Comparison of ENCODE assay signal across 18 cellular contexts in the genomic region with DNA sequence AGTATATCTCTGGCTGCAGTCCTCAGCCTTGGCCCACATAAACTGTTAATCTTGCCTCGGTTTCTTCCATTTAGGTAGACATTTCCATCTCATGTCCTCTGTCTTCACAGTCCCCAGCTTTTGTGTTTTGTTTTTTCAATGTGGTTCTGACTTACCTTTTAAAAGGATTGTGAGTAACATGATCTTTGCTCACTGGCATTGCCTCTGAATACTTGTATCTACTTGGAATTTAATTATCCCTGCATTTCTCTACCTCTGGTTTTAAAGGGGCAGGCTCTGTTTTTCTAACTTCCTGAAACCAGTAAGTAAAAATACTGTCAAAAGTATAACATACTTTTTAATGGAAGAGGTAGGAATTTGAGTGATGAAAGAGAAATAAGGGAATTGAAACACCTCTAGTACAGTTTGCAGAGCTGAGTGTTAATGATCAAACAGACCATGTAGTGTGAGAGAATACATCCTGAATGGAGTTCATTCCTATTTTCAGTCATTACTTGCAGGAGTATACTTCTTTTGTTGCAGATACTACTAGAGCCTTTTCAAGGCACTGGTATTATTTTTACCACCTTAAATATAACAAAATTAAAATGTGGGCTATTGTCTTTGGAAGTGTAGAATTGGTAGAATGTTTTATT.
"Had no signal": no experiment of that assay in that cellular context is flagged by ENCODE, and none has a peak within 500 bp of the region (broad histone marks: within the 10 kb centered on the region; RNA-seq: fewer than 3 reads in every experiment).

No MANE protein-coding gene starts in this region.

- H3K27me3 Mint-ChIP-seq: activated naive CD8-positive, alpha-beta T cell had no signal

- ATAC-seq: activated CD4-positive, CD25-positive, alpha-beta regulatory T cell treated with anti-CD3 and anti-CD28 coated beads, Interleukin-2, amount 50 U/mL, for 24 hours; esophagus mucosa; left cardiac atrium had no signal

- H3K27me3 ChIP-seq: brain microvascular endothelial cell, pancreas, stomach, uterus had no signal

- H3K4me3 Mint-ChIP-seq: activated naive CD8-positive, alpha-beta T cell; nephron progenitor cell; T-helper 2 cell treated with Interferon-gamma antibody and Interleukin-4, amounts not matched to agents 5 μg/mL and 100 μg/mL, for 36 hours had no signal

- H3K27ac Mint-ChIP-seq: activated naive CD8-positive, alpha-beta T cell; nephron progenitor cell; T-helper 2 cell treated with Interferon-gamma antibody and Interleukin-4, amounts not matched to agents 5 μg/mL and 100 μg/mL, for 36 hours had no signal

- H3K4me1 Mint-ChIP-seq: nephron progenitor cell had no signal

- H3K36me3 ChIP-seq: uterus had no signal

- H3K27ac ChIP-seq: brain microvascular endothelial cell, stomach, uterus had no signal

- H3K4me1 ChIP-seq: stomach, uterus had no signal

- FAIRE-seq: endometrium, pancreas had no signal

- H3K9me3 ChIP-seq: pancreas, uterus had no signal

- DNase-seq: activated CD4-positive, alpha-beta T cell treated with anti-CD3 and anti-CD28 coated beads, Interleukin-2, amount 50 U/mL, for 48 hours; activated gamma-delta T cell; activated T-cell treated with anti-CD3 and anti-CD28 coated beads, Interleukin-2, amount 50 U/mL, for 48 hours; amygdala; brain microvascular endothelial cell; cerebellar nuclear complex; hypothalamus; left cardiac atrium; nephron progenitor cell; pancreas; stimulated activated CD4-positive, alpha-beta T cell treated with anti-CD3 and anti-CD28 coated beads, Interleukin-4, amount 100 ng/mL, for 4 hours; stomach; uterus had no signal

- H3K4me3 ChIP-seq: pancreas, stomach, uterus had no signal
